Comparison of ENCODE assay signal across 9 cellular contexts in genomic region chr18:26088482-26088881, GRCh38. TPM values are rescaled to one million over a fixed set of nuclear protein-coding genes. Genes with fewer than 3 reads are reported as not detected.
DNase-seq lines count a peak whose midpoint lies in the region; ATAC-seq and TF ChIP-seq lines count a peak whose summit lies in the region.
"Had no signal": no experiment of that assay in that cellular context is flagged by ENCODE, and none has a peak within 500 bp of the region (broad histone marks: within the 10 kb centered on the region; RNA-seq: fewer than 3 reads in every experiment).

No MANE protein-coding gene starts in this region.

- H3K36me3 Mint-ChIP-seq in activated CD4-positive, alpha-beta T cell treated with anti-CD3 and anti-CD28 coated beads, Interleukin-2, amount 10 ng/mL, durations not matched to agents 24 days and 14 days (ENCODE audit: low read depth) = peaks cover 32% of the 10 kb centered on the region
- H3K36me3 Mint-ChIP-seq in stimulated activated naive B cell treated with anti-CD40 and anti-IgM and Interleukin-4, amounts not matched to agents 10 μg/mL and 1 μg/mL and 100 μg/mL, for 72 hours = peaks cover 8 to 16% of the 10 kb centered on the region in 2 donors

- H3K27ac Mint-ChIP-seq in activated CD4-positive, alpha-beta T cell treated with anti-CD3 and anti-CD28 coated beads, Interleukin-2, amount 10 ng/mL, durations not matched to agents 24 days and 14 days = peak overlapping the region; percentile 47
- H3K27ac Mint-ChIP-seq in stimulated activated naive B cell treated with anti-CD40 and anti-IgM and Interleukin-4, amounts not matched to agents 10 μg/mL and 1 μg/mL and 100 μg/mL, for 72 hours = peak overlapping the region; percentile 67

- ATAC-seq in SK-N-SH treated with all-trans-retinoic acid at 6 μM for 48 hours = no peak
- no peak for ATAC-seq in stimulated activated naive B cell treated with anti-CD40 and anti-IgM and Interleukin-4, amounts not matched to agents 10 μg/mL and 1 μg/mL and 100 μg/mL, for 72 hours (replicated peaks)
- ATAC-seq in GM18511 (IDR thresholded peaks at IDR 0.05; ENCODE audit: unreplicated experiment) = no peak
- ATAC-seq in GM18861 (IDR thresholded peaks at IDR 0.05; ENCODE audit: unreplicated experiment) = no peak

- H3K4me3 Mint-ChIP-seq in activated CD4-positive, alpha-beta T cell treated with anti-CD3 and anti-CD28 coated beads, Interleukin-2, amount 10 ng/mL, durations not matched to agents 24 days and 14 days = peak overlapping the region; percentile 97
- peak overlapping the region; percentile 97 to 99 for H3K4me3 Mint-ChIP-seq in stimulated activated naive B cell treated with anti-CD40 and anti-IgM and Interleukin-4, amounts not matched to agents 10 μg/mL and 1 μg/mL and 100 μg/mL, for 72 hours

- no peaks in the 10 kb centered on the region for H3K9me3 Mint-ChIP-seq in activated CD4-positive, alpha-beta T cell treated with anti-CD3 and anti-CD28 coated beads, Interleukin-2, amount 10 ng/mL, durations not matched to agents 24 days and 14 days
- H3K9me3 Mint-ChIP-seq in stimulated activated naive B cell treated with anti-CD40 and anti-IgM and Interleukin-4, amounts not matched to agents 10 μg/mL and 1 μg/mL and 100 μg/mL, for 72 hours = no peaks in the 10 kb centered on the region

- intact Hi-C loops in activated CD4-positive, alpha-beta T cell treated with anti-CD3 and anti-CD28 coated beads, Interleukin-2, amount 10 ng/mL, durations not matched to agents 24 days and 14 days (cut with micrococcal nuclease) = loop anchor here (2.0 to 10.0 kb wide), 2 partner anchors 32 to 64 kb away; no protein-coding TSS in a partner anchor

- no peak for TF ChIP-seq CTCF in fibroblast of mammary gland (conservative IDR thresholded peaks at IDR 0.05; ENCODE audit: control insufficient read depth, insufficient read depth, low read depth, low read length)

- H3K4me3 ChIP-seq in fibroblast of mammary gland (ENCODE audit: control insufficient read depth, low read depth, low read length) = peak overlapping the region; percentile 90

- H3K4me1 Mint-ChIP-seq in activated CD4-positive, alpha-beta T cell treated with anti-CD3 and anti-CD28 coated beads, Interleukin-2, amount 10 ng/mL, durations not matched to agents 24 days and 14 days = peaks cover 23% of the 10 kb centered on the region
- peaks cover 15 to 38% of the 10 kb centered on the region in 2 donors for H3K4me1 Mint-ChIP-seq in stimulated activated naive B cell treated with anti-CD40 and anti-IgM and Interleukin-4, amounts not matched to agents 10 μg/mL and 1 μg/mL and 100 μg/mL, for 72 hours

- no peak for DNase-seq in activated CD4-positive, alpha-beta T cell treated with anti-CD3 and anti-CD28 coated beads, Interleukin-2, amount 10 ng/mL, durations not matched to agents 24 days and 14 days
- DNase-seq in activated CD4-positive, alpha-beta T cell treated with anti-CD3 and anti-CD28 coated beads, Interleukin-2, amount 50 U/mL, for 48 hours = no peak
- DNase-seq in fibroblast of mammary gland (ENCODE audit: low read depth) (peak; percentile 27), NCI-H82 (lab: John Stamatoyannopoulos, UW) (no peak)
- DNase-seq in stimulated activated naive B cell treated with anti-CD40 and anti-IgM and Interleukin-4, amounts not matched to agents 10 μg/mL and 1 μg/mL and 100 μg/mL, for 72 hours = no peak
- DNase-seq: central memory CD4-positive, alpha-beta T cell had no signal

- no peaks in the 10 kb centered on the region for H3K27me3 Mint-ChIP-seq in activated CD4-positive, alpha-beta T cell treated with anti-CD3 and anti-CD28 coated beads, Interleukin-2, amount 10 ng/mL, durations not matched to agents 24 days and 14 days
- no peaks in the 10 kb centered on the region for H3K27me3 Mint-ChIP-seq in stimulated activated naive B cell treated with anti-CD40 and anti-IgM and Interleukin-4, amounts not matched to agents 10 μg/mL and 1 μg/mL and 100 μg/mL, for 72 hours

TF ChIP-seq in SK-N-SH treated with all-trans-retinoic acid at 6 μM for 48 hours, 23 proteins besides CTCF, POLR2A, EP300 and RAD21:
- TF ChIP-seq ISL1 (CRISPR knock-in tag; IDR thresholded peaks at IDR 0.05) (peak; percentile 55; the same call in 1 of the 2 replicates), PPARA (CRISPR knock-in tag; IDR thresholded peaks at IDR 0.05; ENCODE audit: borderline replicate concordance) (no peak), SNAI2 (CRISPR knock-in tag; IDR thresholded peaks at IDR 0.05) (no peak), RARB (CRISPR knock-in tag; IDR thresholded peaks at IDR 0.05) (no peak), TOX (CRISPR knock-in tag; IDR thresholded peaks at IDR 0.05; ENCODE audit: borderline replicate concordance) (no peak)

RNA-seq across cellular contexts. Expression of gene SS18, which starts 1.9 kb away (rescaled TPM):
- 66.2 and 70.8 TPM in 2 replicates for total RNA-seq in activated CD4-positive, alpha-beta T cell treated with anti-CD3 and anti-CD28 coated beads, Interleukin-2, amount 10 ng/mL, durations not matched to agents 24 days and 14 days

RNA-seq across cellular contexts. Expression of gene PSMA8, which starts 45.2 kb away (rescaled TPM):
- 0.80 and 0.93 TPM in 2 replicates for total RNA-seq in activated CD4-positive, alpha-beta T cell treated with anti-CD3 and anti-CD28 coated beads, Interleukin-2, amount 10 ng/mL, durations not matched to agents 24 days and 14 days
